Comparison of ENCODE assay signal across 8 cellular contexts in genomic region chr4:106315476-106315967, GRCh38. TPM values are rescaled to one million over a fixed set of nuclear protein-coding genes. Genes with fewer than 3 reads are reported as not detected.
A peak's percentile ranks its signal among the peaks of the same experiment; 100 is the strongest.
DNase-seq lines count a peak whose midpoint lies in the region; ATAC-seq and TF ChIP-seq lines count a peak whose summit lies in the region.

No MANE protein-coding gene starts in this region.

- TF ChIP-seq CTCF in activated B cell treated with CpG ODN at 0.5 μM for 24 hours (IDR thresholded peaks at IDR 0.05), result no peak
- no peak for TF ChIP-seq CTCF in sigmoid colon (IDR thresholded peaks at IDR 0.05)

- peaks cover 0 to 43% (median 30%) of the 10 kb centered on the region in 4 donors for H3K4me1 ChIP-seq in sigmoid colon

- POLR2A ChIA-PET in activated B cell treated with CpG ODN at 0.5 μM for 24 hours (lab: Charles Lee), result interaction anchor here (0.6 to 1.6 kb wide), 4 partner anchors 12 to 1405 kb away, joined by 3 to 11 read pairs (median 6); partner anchors contain the start of gene PAPSS1

- TF ChIP-seq EP300 in sigmoid colon (IDR thresholded peaks at IDR 0.05), result no peak

- H3K4me1 Mint-ChIP-seq in activated B cell treated with CpG ODN at 0.5 μM for 24 hours, result peaks cover 36% of the 10 kb centered on the region

- ATAC-seq in GM21619 (IDR thresholded peaks at IDR 0.05; ENCODE audit: unreplicated experiment), result peak; percentile 23
- ATAC-seq in activated B cell treated with CpG ODN at 0.5 μM for 24 hours (ENCODE audit: low read depth), result peak; percentile 2

- H3K36me3 Mint-ChIP-seq in activated B cell treated with CpG ODN at 0.5 μM for 24 hours (ENCODE audit: low read depth), result peaks cover 10% of the 10 kb centered on the region

- H3K27me3 Mint-ChIP-seq in activated B cell treated with CpG ODN at 0.5 μM for 24 hours, result no peaks in the 10 kb centered on the region

- 0 to 1% methylated on average over 13 of the region's 13 CpGs for WGBS in sigmoid colon, 2 donors

- DNase-seq in NCI-H1092 treated with DMSO at 0.1 percent for 48 hours (lab: John Stamatoyannopoulos, UW), result peak; percentile 60
- no peak for DNase-seq in NCI-H1092 (lab: John Stamatoyannopoulos, UW)
- DNase-seq in Jurkat, Clone E6-1 (ENCODE audit: low read depth, low spot score), result peak; percentile 15
- DNase-seq in activated B cell treated with CpG ODN at 0.5 μM for 24 hours, result no peak
- DNase-seq in germinal center (ENCODE audit: low spot score), result peak; percentile 2
- no peak for DNase-seq in sigmoid colon
- DNase-seq in NCI-H774 (lab: John Stamatoyannopoulos, UW), result no peak

- H3K27ac ChIP-seq in sigmoid colon, result peak overlapping the region; percentile 92 to 99 (median 94)

- no peak for TF ChIP-seq POLR2A in sigmoid colon (IDR thresholded peaks at IDR 0.05)

- CTCF ChIA-PET in activated B cell treated with CpG ODN at 0.5 μM for 24 hours (lab: Charles Lee), result no interaction called here

- intact Hi-C loops in activated B cell treated with CpG ODN at 0.5 μM for 24 hours (cut with micrococcal nuclease), result loop anchor here (5.0 kb wide), 1 partner anchor 1672 kb away; the partner anchor contains the start of gene HADH
- intact Hi-C loops in sigmoid colon (cut with DNase I), result loop anchor here (10.0 kb wide), 1 partner anchor 1399 kb away; no protein-coding TSS in a partner anchor

- H3K27ac Mint-ChIP-seq in activated B cell treated with CpG ODN at 0.5 μM for 24 hours, result no peak overlapping the region

- H3K4me3 Mint-ChIP-seq in activated B cell treated with CpG ODN at 0.5 μM for 24 hours, result no peak overlapping the region

- no peaks in the 10 kb centered on the region for H3K27me3 ChIP-seq in sigmoid colon

- no peaks in the 10 kb centered on the region for H3K36me3 ChIP-seq in sigmoid colon

- no peaks in the 10 kb centered on the region for H3K9me3 Mint-ChIP-seq in activated B cell treated with CpG ODN at 0.5 μM for 24 hours

- no peaks in the 10 kb centered on the region for H3K9me3 ChIP-seq in sigmoid colon

- H3K4me3 ChIP-seq in Jurkat, Clone E6-1 (ENCODE audit: low read length), result peak overlapping the region; percentile 95
- peak overlapping the region; percentile 73 to 97 (median 87) for H3K4me3 ChIP-seq in sigmoid colon

RNA-seq across cellular contexts. Expression of gene TBCK, which starts 0.5 kb away (rescaled TPM):
- polyA plus RNA-seq in Jurkat, Clone E6-1 (2012; ENCODE audit: insufficient read depth, insufficient read length), result 17.3 TPM
- 45.6 and 60.1 TPM in 2 replicates for total RNA-seq in activated B cell treated with CpG ODN at 0.5 μM for 24 hours
- 10 to 100 TPM; 26.3 to 43.5 (median 38.4) TPM for total RNA-seq in sigmoid colon
- 1 to 10 TPM; 4.8 to 9.6 (median 5.1) TPM for polyA plus RNA-seq in sigmoid colon

RNA-seq across cellular contexts. Expression of gene AIMP1, which starts 0.8 kb away (rescaled TPM):
- 78.3 TPM for polyA plus RNA-seq in Jurkat, Clone E6-1 (2012; ENCODE audit: insufficient read depth, insufficient read length)
- total RNA-seq in activated B cell treated with CpG ODN at 0.5 μM for 24 hours (49.4 and 53.5 TPM in 2 replicates), sigmoid colon (10 to 100 TPM; 24.4 to 36.0 (median 31.0) TPM)
- polyA plus RNA-seq in sigmoid colon, result 10 to 100 TPM; 26.1 to 32.0 (median 29.4) TPM

RNA-seq across cellular contexts. Expression of gene GIMD1, which starts 53.1 kb away (rescaled TPM):
- polyA plus RNA-seq in Jurkat, Clone E6-1 (2012; ENCODE audit: insufficient read depth, insufficient read length), result not detected
- total RNA-seq in activated B cell treated with CpG ODN at 0.5 μM for 24 hours (not detected in 2 replicates), sigmoid colon (not detected)
- polyA plus RNA-seq in sigmoid colon, result not detected

Comparison
In these comparisons a context has a peak if more than half of its experiments do, and no peak if none do; other contexts are left out.
1. DNase-seq: peak in NCI-H1092 treated with DMSO at 0.1 percent for 48 hours (single experiment), Jurkat, Clone E6-1 (single experiment) and germinal center (single experiment); none in NCI-H1092 (single experiment), activated B cell treated with CpG ODN at 0.5 μM for 24 hours (single experiment), sigmoid colon (single experiment) and NCI-H774 (single experiment).